8 cellular contexts compared by ENCODE assay signal in the genomic region with DNA sequence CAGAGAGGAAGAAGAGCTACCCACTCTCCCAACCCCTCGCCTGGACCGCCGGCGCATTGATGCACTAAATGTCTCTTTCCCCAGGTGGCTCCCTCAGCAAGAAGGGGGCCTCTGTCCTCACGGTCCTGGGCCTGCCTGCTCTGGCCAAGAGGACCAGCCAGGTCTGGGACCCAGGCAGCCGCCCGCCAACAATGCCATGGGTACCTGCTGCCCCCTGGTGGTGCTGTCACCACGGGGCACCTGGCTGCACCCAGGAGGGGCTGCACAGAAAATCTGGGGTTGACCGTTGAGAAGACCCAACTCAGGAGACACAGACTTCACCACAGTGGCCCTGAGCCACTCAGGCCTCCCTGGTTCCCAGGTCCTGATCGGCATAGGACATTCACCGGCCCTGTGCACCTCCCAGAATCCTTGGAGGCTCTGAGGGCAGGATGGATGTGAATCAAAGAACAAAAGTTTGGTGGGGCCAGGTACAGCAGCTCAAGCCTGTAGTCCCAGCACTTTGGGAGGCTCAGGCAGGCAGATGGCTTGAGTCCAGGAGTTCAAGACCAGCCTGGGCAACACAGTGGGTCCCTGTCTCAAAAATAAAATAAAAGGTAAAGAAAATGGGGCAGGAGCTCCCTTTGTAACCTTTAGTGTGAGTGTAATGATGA. TPM values are rescaled to one million over a fixed set of nuclear protein-coding genes. Genes with fewer than 3 reads are reported as not detected.
DNase-seq lines count a peak whose midpoint lies in the region; ATAC-seq and TF ChIP-seq lines count a peak whose summit lies in the region.

No MANE protein-coding gene starts in this region.

- H2AFZ ChIP-seq in mammary epithelial cell (ENCODE audit: low read depth, low read length): no peak overlapping the region

- BruUV-seq in mammary epithelial cell (replicated peaks; lab: Mats Ljungman, UMichigan): no TSS peak

- no peaks in the 10 kb centered on the region for H3K36me3 ChIP-seq in mammary epithelial cell (ENCODE audit: insufficient read depth, low read length)

- H3K9me3 ChIP-seq in mammary epithelial cell (replicated peaks; ENCODE audit: insufficient read depth, low read length): no peaks in the 10 kb centered on the region

- DNase-seq in SIG-M5 treated with dmso at 0.1 percent for 504 hours (lab: John Stamatoyannopoulos, UW; ENCODE audit: unreplicated experiment) (peak; percentile 17), SIG-M5 (lab: John Stamatoyannopoulos, UW) (no peak), NCI-H2107 treated with DMSO at 0.1 percent for 48 hours (lab: John Stamatoyannopoulos, UW; ENCODE audit: unreplicated experiment) (peak; percentile 79), mammary epithelial cell (peak; percentile 50), kidney glomerular epithelial cell (lab: John Stamatoyannopoulos, UW) (peak; percentile 33)
- peak; percentile 55 for DNase-seq in activated CD4-positive, CD25-positive, alpha-beta regulatory T cell treated with anti-CD3 and anti-CD28 coated beads, Interleukin-2, amount 50 U/mL, for 16 hours (ENCODE audit: low read depth, low spot score)
- peak; percentile 79 to 87 for DNase-seq in stimulated activated CD4-positive, alpha-beta T cell treated with anti-CD3 and anti-CD28 coated beads, Interleukin-2, amount 100 ng/mL, for 48 hours

- H3K27ac ChIP-seq in mammary epithelial cell (ENCODE audit: insufficient read depth, low read depth, low read length): no peak overlapping the region

- H3K4me3 ChIP-seq in mammary epithelial cell (replicated peaks in 1 of 3; ENCODE audit: insufficient read depth in 1 of 3, low read depth in 2 of 3, low read length in 3 of 3): no peak overlapping the region

- H3K27me3 ChIP-seq in mammary epithelial cell (ENCODE audit: insufficient read depth, low read length): no peaks in the 10 kb centered on the region

- peak; percentile 80 to 99 for TF ChIP-seq CTCF in mammary epithelial cell (conservative IDR thresholded peaks at IDR 0.05 in 1 of 2, IDR thresholded peaks at IDR 0.05 in 1 of 2; ENCODE audit: extremely low read depth in 1 of 2, insufficient read depth in 1 of 2, low read depth in 1 of 2, low read length in 2 of 2)

- intact Hi-C loops in mammary epithelial cell (cut with micrococcal nuclease): loop anchor here (1.0 to 5.0 kb wide), 2 partner anchors 105 to 502 kb away; no protein-coding TSS in a partner anchor

- CTCF ChIA-PET in mammary epithelial cell (lab: Charles Lee; ENCODE audit: low non-redundant PET): interaction anchor here (0.6 kb wide), 1 partner anchor 212 kb away, joined by 6 read pairs; no protein-coding TSS in a partner anchor

- no peaks in the 10 kb centered on the region for H4K20me1 ChIP-seq in mammary epithelial cell (ENCODE audit: insufficient read depth, low read length)

- no peak overlapping the region for H3K4me2 ChIP-seq in mammary epithelial cell (ENCODE audit: insufficient read depth, low read depth, low read length)

- peaks cover 33% of the 10 kb centered on the region for H3K79me2 ChIP-seq in mammary epithelial cell (ENCODE audit: insufficient read depth, low read length)

- dilution Hi-C loops in mammary epithelial cell (cut with HindIII; ENCODE audit: low sequenced_read_pairs): loop anchor here (5.0 kb wide), 1 partner anchor 202 kb away; no protein-coding TSS in a partner anchor

- ATAC-seq in GM18861 (IDR thresholded peaks at IDR 0.05; ENCODE audit: unreplicated experiment): no peak

- 8% methylated on average over 11 of the region's 11 CpGs for WGBS in mammary epithelial cell (ENCODE audit: low coverage, missing lambda C conversion rate)

- H3K9ac ChIP-seq in mammary epithelial cell (ENCODE audit: insufficient read depth, low read length): no peak overlapping the region

- in situ Hi-C loops in mammary epithelial cell (cut with MboI; ENCODE audit: low sequenced_read_pairs in 2 of 2): loop anchor here (5.0 to 10.0 kb wide), 3 partner anchors 100 to 207 kb away; no protein-coding TSS in a partner anchor

- peaks cover 33% of the 10 kb centered on the region for H3K4me1 ChIP-seq in mammary epithelial cell (ENCODE audit: insufficient read depth, low read length)

RNA-seq across cellular contexts. Expression of a gene that starts 2.4 kb away (rescaled TPM):
- 10 to 100 TPM; 32.5 to 60.1 TPM for total RNA-seq in mammary epithelial cell
- 29.9 TPM for polyA plus RNA-seq in mammary epithelial cell
- polyA minus RNA-seq in mammary epithelial cell: 65.1 TPM

RNA-seq across cellular contexts. Expression of a gene that starts 30.8 kb away (rescaled TPM):
- total RNA-seq in mammary epithelial cell: 10 to 100 TPM; 18.6 to 26.7 TPM
- polyA plus RNA-seq in mammary epithelial cell: 15.2 TPM
- polyA minus RNA-seq in mammary epithelial cell: 4.5 TPM
